ENCODE assay signal across 1 cellular context in the genomic region with DNA sequence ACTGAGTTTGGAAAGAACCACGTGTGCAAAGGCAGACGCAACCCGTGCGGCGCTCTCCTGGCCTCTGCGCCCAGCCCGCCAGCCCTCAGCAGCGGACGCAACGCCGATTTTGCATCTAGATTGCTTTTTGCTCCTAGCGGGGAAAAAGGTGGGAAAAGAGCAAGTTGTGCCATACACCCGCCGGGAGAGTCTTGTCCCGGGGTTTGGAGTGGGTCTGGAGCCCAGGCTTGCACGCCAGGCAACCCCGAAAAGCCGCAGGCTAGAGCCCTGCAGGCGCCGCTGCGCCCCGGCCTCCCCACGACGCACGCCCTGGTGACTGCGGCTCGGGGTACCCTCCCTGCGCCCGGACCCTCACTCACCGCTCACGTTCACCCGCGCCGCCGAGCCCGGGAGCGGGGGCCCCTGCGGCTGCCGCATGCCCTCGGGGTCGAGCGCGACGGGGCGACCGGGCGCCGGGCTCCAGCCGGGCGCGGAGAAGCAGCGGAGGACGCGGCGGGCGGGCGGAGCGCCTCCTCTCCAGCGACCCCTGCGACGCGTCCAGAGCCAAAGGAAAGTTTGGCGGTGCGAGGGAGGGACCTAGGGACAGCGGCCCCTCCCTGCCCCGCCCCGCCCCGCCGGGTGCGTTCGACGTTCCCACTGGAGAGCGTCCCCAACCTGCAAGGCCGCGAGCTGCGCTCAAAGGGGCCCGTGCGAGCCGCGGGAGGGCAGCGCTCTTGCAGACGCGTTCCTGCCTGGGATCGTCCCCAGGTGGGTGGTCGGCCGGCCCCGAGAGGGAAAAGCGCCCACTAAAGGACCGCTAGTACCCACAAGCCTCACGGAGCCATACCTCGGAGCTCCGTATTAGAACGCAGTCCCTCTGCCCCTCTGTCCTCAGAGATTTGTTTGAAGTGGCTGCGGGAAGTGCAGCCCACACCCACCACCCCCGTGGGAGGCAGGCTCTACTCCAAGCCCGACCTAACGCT.
TF ChIP-seq lines count a peak whose summit lies in the region.

A gene with protein sequence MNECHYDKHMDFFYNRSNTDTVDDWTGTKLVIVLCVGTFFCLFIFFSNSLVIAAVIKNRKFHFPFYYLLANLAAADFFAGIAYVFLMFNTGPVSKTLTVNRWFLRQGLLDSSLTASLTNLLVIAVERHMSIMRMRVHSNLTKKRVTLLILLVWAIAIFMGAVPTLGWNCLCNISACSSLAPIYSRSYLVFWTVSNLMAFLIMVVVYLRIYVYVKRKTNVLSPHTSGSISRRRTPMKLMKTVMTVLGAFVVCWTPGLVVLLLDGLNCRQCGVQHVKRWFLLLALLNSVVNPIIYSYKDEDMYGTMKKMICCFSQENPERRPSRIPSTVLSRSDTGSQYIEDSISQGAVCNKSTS (minus strand): TSS at position 550 of the 962 bp plus-strand sequence. CDS start 27,086 bp downstream, outside the sequence.

TF ChIP-seq in WTC11, 78 proteins besides CTCF, POLR2A, EP300 and RAD21 (continued from another document and continues in another):
- TF ChIP-seq STAT6 (CRISPR knock-in tag; conservative IDR thresholded peaks at IDR 0.05; ENCODE audit: low read depth) (no peak), ATF2 (CRISPR knock-in tag; IDR thresholded peaks at IDR 0.05; ENCODE audit: borderline replicate concordance, low read depth) (no peak), ZNF425 (CRISPR knock-in tag; conservative IDR thresholded peaks at IDR 0.05) (no peak), GABPB1 (CRISPR knock-in tag; IDR thresholded peaks at IDR 0.05) (no peak), NR1H2 (CRISPR knock-in tag; IDR thresholded peaks at IDR 0.05) (no peak), ZNF317 (CRISPR knock-in tag; IDR thresholded peaks at IDR 0.05; ENCODE audit: borderline replicate concordance, low read depth) (no peak), ELF4 (CRISPR knock-in tag; IDR thresholded peaks at IDR 0.05; ENCODE audit: low read depth) (no peak), ZNF138 (CRISPR knock-in tag; conservative IDR thresholded peaks at IDR 0.05) (no peak), ZNF121 (CRISPR knock-in tag; IDR thresholded peaks at IDR 0.05) (no peak), ZNF512 (CRISPR knock-in tag; IDR thresholded peaks at IDR 0.05; ENCODE audit: borderline replicate concordance) (no peak), GTF2I (CRISPR knock-in tag; conservative IDR thresholded peaks at IDR 0.05) (no peak), HMGA2 (CRISPR knock-in tag; IDR thresholded peaks at IDR 0.05) (no peak), CREB1 (CRISPR knock-in tag; IDR thresholded peaks at IDR 0.05) (no peak), NFYB (CRISPR knock-in tag; conservative IDR thresholded peaks at IDR 0.05; ENCODE audit: low read depth) (0 out of 2 replicates have a peak, but pooled peaks have one; percentile 9), ZNF263 (CRISPR knock-in tag; IDR thresholded peaks at IDR 0.05; ENCODE audit: low read depth) (no peak), SMAD3 (CRISPR knock-in tag; IDR thresholded peaks at IDR 0.05; ENCODE audit: borderline replicate concordance) (no peak), RELA (CRISPR knock-in tag; IDR thresholded peaks at IDR 0.05; ENCODE audit: borderline replicate concordance) (peak; percentile 38; the same call in 1 of the 2 replicates), ZNF671 (CRISPR knock-in tag; IDR thresholded peaks at IDR 0.05) (no peak), FOXP1 (CRISPR knock-in tag; IDR thresholded peaks at IDR 0.05; ENCODE audit: borderline replicate concordance) (peak; percentile 71; the same call in 1 of the 2 replicates), JUN (CRISPR knock-in tag; IDR thresholded peaks at IDR 0.05) (no peak), ZBTB21 (CRISPR knock-in tag; IDR thresholded peaks at IDR 0.05; ENCODE audit: borderline replicate concordance) (no peak), HMGXB4 (CRISPR knock-in tag; IDR thresholded peaks at IDR 0.05) (peak; percentile 61; the same call in 1 of the 2 replicates), ATF1 (CRISPR knock-in tag; IDR thresholded peaks at IDR 0.05) (no peak), SOX15 (CRISPR knock-in tag; IDR thresholded peaks at IDR 0.05) (no peak), SMAD4 (CRISPR knock-in tag; IDR thresholded peaks at IDR 0.05) (0 out of 2 replicates have a peak, but pooled peaks have one; percentile 13), NR2C2 (CRISPR knock-in tag; IDR thresholded peaks at IDR 0.05) (no peak), RORB (CRISPR knock-in tag; IDR thresholded peaks at IDR 0.05) (no peak), ESRRA (CRISPR knock-in tag; IDR thresholded peaks at IDR 0.05; ENCODE audit: borderline replicate concordance) (no peak)
- TF ChIP-seq, protein P1, sequence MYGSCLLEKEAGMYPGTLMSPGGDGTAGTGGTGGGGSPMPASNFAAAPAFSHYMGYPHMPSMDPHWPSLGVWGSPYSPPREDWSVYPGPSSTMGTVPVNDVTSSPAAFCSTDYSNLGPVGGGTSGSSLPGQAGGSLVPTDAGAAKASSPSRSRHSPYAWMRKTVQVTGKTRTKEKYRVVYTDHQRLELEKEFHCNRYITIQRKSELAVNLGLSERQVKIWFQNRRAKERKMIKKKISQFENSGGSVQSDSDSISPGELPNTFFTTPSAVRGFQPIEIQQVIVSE (CRISPR knock-in tag; IDR thresholded peaks at IDR 0.05; ENCODE audit: borderline replicate concordance) = no peak
- TF ChIP-seq, protein P2, sequence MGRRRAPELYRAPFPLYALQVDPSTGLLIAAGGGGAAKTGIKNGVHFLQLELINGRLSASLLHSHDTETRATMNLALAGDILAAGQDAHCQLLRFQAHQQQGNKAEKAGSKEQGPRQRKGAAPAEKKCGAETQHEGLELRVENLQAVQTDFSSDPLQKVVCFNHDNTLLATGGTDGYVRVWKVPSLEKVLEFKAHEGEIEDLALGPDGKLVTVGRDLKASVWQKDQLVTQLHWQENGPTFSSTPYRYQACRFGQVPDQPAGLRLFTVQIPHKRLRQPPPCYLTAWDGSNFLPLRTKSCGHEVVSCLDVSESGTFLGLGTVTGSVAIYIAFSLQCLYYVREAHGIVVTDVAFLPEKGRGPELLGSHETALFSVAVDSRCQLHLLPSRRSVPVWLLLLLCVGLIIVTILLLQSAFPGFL (CRISPR knock-in tag; IDR thresholded peaks at IDR 0.05; ENCODE audit: borderline replicate concordance) = no peak
- TF ChIP-seq, protein P3, sequence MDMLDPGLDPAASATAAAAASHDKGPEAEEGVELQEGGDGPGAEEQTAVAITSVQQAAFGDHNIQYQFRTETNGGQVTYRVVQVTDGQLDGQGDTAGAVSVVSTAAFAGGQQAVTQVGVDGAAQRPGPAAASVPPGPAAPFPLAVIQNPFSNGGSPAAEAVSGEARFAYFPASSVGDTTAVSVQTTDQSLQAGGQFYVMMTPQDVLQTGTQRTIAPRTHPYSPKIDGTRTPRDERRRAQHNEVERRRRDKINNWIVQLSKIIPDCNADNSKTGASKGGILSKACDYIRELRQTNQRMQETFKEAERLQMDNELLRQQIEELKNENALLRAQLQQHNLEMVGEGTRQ (CRISPR knock-in tag; IDR thresholded peaks at IDR 0.05) = peak; percentile 67
- TF ChIP-seq, protein P4, sequence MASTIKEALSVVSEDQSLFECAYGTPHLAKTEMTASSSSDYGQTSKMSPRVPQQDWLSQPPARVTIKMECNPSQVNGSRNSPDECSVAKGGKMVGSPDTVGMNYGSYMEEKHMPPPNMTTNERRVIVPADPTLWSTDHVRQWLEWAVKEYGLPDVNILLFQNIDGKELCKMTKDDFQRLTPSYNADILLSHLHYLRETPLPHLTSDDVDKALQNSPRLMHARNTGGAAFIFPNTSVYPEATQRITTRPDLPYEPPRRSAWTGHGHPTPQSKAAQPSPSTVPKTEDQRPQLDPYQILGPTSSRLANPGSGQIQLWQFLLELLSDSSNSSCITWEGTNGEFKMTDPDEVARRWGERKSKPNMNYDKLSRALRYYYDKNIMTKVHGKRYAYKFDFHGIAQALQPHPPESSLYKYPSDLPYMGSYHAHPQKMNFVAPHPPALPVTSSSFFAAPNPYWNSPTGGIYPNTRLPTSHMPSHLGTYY (CRISPR knock-in tag; IDR thresholded peaks at IDR 0.05) = no peak
- TF ChIP-seq, protein P5, sequence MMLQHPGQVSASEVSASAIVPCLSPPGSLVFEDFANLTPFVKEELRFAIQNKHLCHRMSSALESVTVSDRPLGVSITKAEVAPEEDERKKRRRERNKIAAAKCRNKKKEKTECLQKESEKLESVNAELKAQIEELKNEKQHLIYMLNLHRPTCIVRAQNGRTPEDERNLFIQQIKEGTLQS (CRISPR knock-in tag; conservative IDR thresholded peaks at IDR 0.05) = no peak
